In genomic region chr2:27803046-27803445, GRCh38 we compare ENCODE assay signal across 23 cellular contexts.
"Had no signal": no experiment of that assay in that cellular context is flagged by ENCODE, and none has a peak within 500 bp of the region (broad histone marks: within the 10 kb centered on the region; RNA-seq: fewer than 3 reads in every experiment).

No MANE protein-coding gene starts in this region.

- H3K27ac ChIP-seq: breast epithelium, colonic mucosa, dorsolateral prefrontal cortex, esophagus squamous epithelium, heart left ventricle, transverse colon, vagina, WERI-Rb-1 had no signal

- H3K4me1 ChIP-seq: colonic mucosa, vagina had no signal

- H3K9me3 ChIP-seq: breast epithelium, colonic mucosa, esophagus squamous epithelium, gastroesophageal sphincter, heart left ventricle, sigmoid colon, transverse colon, vagina had no signal

- H3K27me3 ChIP-seq: breast epithelium, colonic mucosa, dorsolateral prefrontal cortex, esophagus squamous epithelium, gastroesophageal sphincter, heart left ventricle, sigmoid colon, transverse colon, vagina had no signal

- H3K36me3 ChIP-seq: breast epithelium, colonic mucosa, esophagus squamous epithelium, gastroesophageal sphincter, heart left ventricle, sigmoid colon, transverse colon, vagina, WERI-Rb-1 had no signal

- FAIRE-seq: keratinocyte had no signal

- DNase-seq: activated CD8-positive, alpha-beta memory T cell treated with anti-CD3 and anti-CD28 coated beads for 24 hours; activated CD8-positive, alpha-beta memory T cell treated with anti-CD3 and anti-CD28 coated beads, Interleukin-2, amount 50 U/mL, for 4 hours; activated naive CD4-positive, alpha-beta T cell; activated naive CD8-positive, alpha-beta T cell treated with anti-CD3 and anti-CD28 coated beads for 36 hours; activated T-cell treated with anti-CD3 and anti-CD28 coated beads, Interleukin-2, amount 50 U/mL, for 24 hours; amniotic stem cell; colonic mucosa; dorsolateral prefrontal cortex; effector memory CD8-positive, alpha-beta T cell; esophagus squamous epithelium; heart left ventricle; naive B cell; occipital lobe; stimulated activated CD4-positive, alpha-beta T cell treated with anti-CD3 and anti-CD28 coated beads, Interleukin-15, amount 100 ng/mL, for 24 hours; transverse colon; WERI-Rb-1 had no signal

- H3K4me3 ChIP-seq: breast epithelium, colonic mucosa, dorsolateral prefrontal cortex, esophagus squamous epithelium, gastroesophageal sphincter, heart left ventricle, lung, sigmoid colon, smooth muscle cell, transverse colon, vagina had no signal
